16 cellular contexts compared by ENCODE assay signal in the genomic region with DNA sequence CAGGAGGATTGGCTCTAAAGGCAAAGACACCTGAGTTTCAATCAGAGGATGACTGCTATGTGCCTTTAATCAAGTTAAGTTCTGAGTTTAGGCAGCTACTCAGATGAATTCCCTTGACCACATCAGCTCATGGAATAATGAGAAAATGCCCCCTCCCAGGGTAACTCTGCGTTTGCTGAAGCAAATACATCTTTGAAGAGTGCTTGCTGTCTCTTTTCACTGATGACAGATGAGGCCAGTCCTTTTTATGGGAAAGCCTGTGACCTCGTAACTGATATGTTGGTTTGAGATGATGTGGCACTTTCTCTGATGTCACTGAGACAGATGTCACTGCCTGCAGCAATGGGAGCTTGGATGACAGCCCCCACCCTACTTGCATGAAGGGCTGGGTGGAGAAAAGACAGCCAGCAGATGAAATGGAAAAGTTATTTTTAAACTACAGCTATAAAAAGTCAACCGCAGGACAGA. TPM values are rescaled to one million over a fixed set of nuclear protein-coding genes. Genes with fewer than 3 reads are reported as not detected.
DNase-seq lines count a peak whose midpoint lies in the region; TF ChIP-seq lines count a peak whose summit lies in the region.
"Had no signal": no experiment of that assay in that cellular context is flagged by ENCODE, and none has a peak within 500 bp of the region (broad histone marks: within the 10 kb centered on the region; RNA-seq: fewer than 3 reads in every experiment).

No MANE protein-coding gene starts in this region.

- H2AFZ ChIP-seq in MM.1S (ENCODE audit: low read length), result no peak overlapping the region
- H2AFZ ChIP-seq: hepatocyte had no signal

- CTCF ChIA-PET in activated CD4-positive, alpha-beta memory T cell treated with anti-CD3 and anti-CD28 coated beads for 36 hours (lab: Charles Lee), result interaction anchor here (1.3 to 1.5 kb wide), 2 partner anchors 13 to 234 kb away, joined by 4 to 6 read pairs; no protein-coding TSS in a partner anchor
- CTCF ChIA-PET in activated CD4-positive, alpha-beta memory T cell treated with anti-CD3 and anti-CD28 coated beads, Interleukin-2, amount 10 ng/mL, durations not matched to agents 7 days and 5 days (lab: Charles Lee), result interaction anchor here (1.3 kb wide), 1 partner anchor 9 kb away, joined by 4 read pairs; no protein-coding TSS in a partner anchor

- H3K9me2 ChIP-seq in MM.1S (replicated peaks; ENCODE audit: insufficient read depth, low read length), result no peaks in the 10 kb centered on the region

- TF ChIP-seq CTCF in glutamatergic neuron (IDR thresholded peaks at IDR 0.05; ENCODE audit: partially characterized antibody, unreplicated experiment) (no peak), MM.1S (IDR thresholded peaks at IDR 0.05; ENCODE audit: low read length) (no peak)

- peak overlapping the region; percentile 10 for H3K27ac Mint-ChIP-seq in activated CD4-positive, alpha-beta memory T cell treated with anti-CD3 and anti-CD28 coated beads for 36 hours
- no peak overlapping the region for H3K27ac Mint-ChIP-seq in activated CD4-positive, alpha-beta memory T cell treated with anti-CD3 and anti-CD28 coated beads, Interleukin-2, amount 10 ng/mL, durations not matched to agents 7 days and 5 days
- peak overlapping the region; percentile 95 for H3K27ac Mint-ChIP-seq in glutamatergic neuron (ENCODE audit: unreplicated experiment)

- H3K36me3 ChIP-seq in skeletal muscle tissue (ENCODE audit: control insufficient read depth in 3 of 3, insufficient read depth in 3 of 3, low read length in 3 of 3) (peaks cover 6 to 15% (median 11%) of the 10 kb centered on the region in 3 donors), MM.1S (replicated peaks; ENCODE audit: insufficient read depth, low read length) (0 out of 2 replicates have a peak, but pooled peaks cover under 1% of the 10 kb centered on the region)

- DNase-seq in activated CD4-positive, alpha-beta memory T cell treated with anti-CD3 and anti-CD28 coated beads for 36 hours, result peak; percentile 27
- DNase-seq in activated CD4-positive, alpha-beta memory T cell treated with anti-CD3 and anti-CD28 coated beads, Interleukin-2, amount 10 ng/mL, durations not matched to agents 7 days and 5 days, result no peak
- DNase-seq in NCI-H69 (lab: John Stamatoyannopoulos, UW) (peak; percentile 64), glutamatergic neuron (no peak), kidney glomerular epithelial cell (lab: John Stamatoyannopoulos, UW) (no peak), SW480 (ENCODE audit: low spot score) (no peak), MM.1S (no peak)
- DNase-seq: ACHN; activated CD4-positive, CD25-positive, alpha-beta regulatory T cell; amygdala; KG1; NCI-H1436 treated with DMSO at 0.1 percent for 48 hours; stimulated activated CD4-positive, alpha-beta T cell treated with anti-CD3 and anti-CD28 coated beads, Interleukin-15, amount 100 ng/mL, for 24 hours; testis had no signal

- H3K4me1 ChIP-seq in skeletal muscle tissue (ENCODE audit: control insufficient read depth in 3 of 3, insufficient read depth in 3 of 3, low read length in 3 of 3), result peaks cover 18 to 22% (median 21%) of the 10 kb centered on the region in 3 donors
- H3K4me1 ChIP-seq in MM.1S (ENCODE audit: low read length), result no peaks in the 10 kb centered on the region
- H3K4me1 ChIP-seq: testis had no signal

- H3K27me3 Mint-ChIP-seq in activated CD4-positive, alpha-beta memory T cell treated with anti-CD3 and anti-CD28 coated beads for 36 hours, result no peaks in the 10 kb centered on the region
- no peaks in the 10 kb centered on the region for H3K27me3 Mint-ChIP-seq in activated CD4-positive, alpha-beta memory T cell treated with anti-CD3 and anti-CD28 coated beads, Interleukin-2, amount 10 ng/mL, durations not matched to agents 7 days and 5 days
- H3K27me3 Mint-ChIP-seq in glutamatergic neuron (ENCODE audit: unreplicated experiment), result peaks cover 7% of the 10 kb centered on the region

- H3K27ac ChIP-seq in skeletal muscle tissue (ENCODE audit: low read depth, low read length) (peak overlapping the region; percentile 84), MM.1S (ENCODE audit: low read length) (no peak overlapping the region)
- H3K27ac ChIP-seq: testis had no signal

- H3K9me3 Mint-ChIP-seq in activated CD4-positive, alpha-beta memory T cell treated with anti-CD3 and anti-CD28 coated beads for 36 hours, result no peaks in the 10 kb centered on the region
- no peaks in the 10 kb centered on the region for H3K9me3 Mint-ChIP-seq in activated CD4-positive, alpha-beta memory T cell treated with anti-CD3 and anti-CD28 coated beads, Interleukin-2, amount 10 ng/mL, durations not matched to agents 7 days and 5 days
- peaks cover 9% of the 10 kb centered on the region for H3K9me3 Mint-ChIP-seq in glutamatergic neuron (ENCODE audit: unreplicated experiment)

- intact Hi-C loops in activated CD4-positive, alpha-beta memory T cell treated with anti-CD3 and anti-CD28 coated beads for 36 hours (cut with micrococcal nuclease), result loop anchor here (1.0 kb wide), 1 partner anchor 8 kb away; no protein-coding TSS in a partner anchor

- H3K4me3 ChIP-seq in skeletal muscle tissue (ENCODE audit: low read length in 3 of 3) (no peak overlapping the region), MM.1S (ENCODE audit: low read length) (no peak overlapping the region)
- H3K4me3 ChIP-seq: hepatocyte, testis had no signal

- peaks cover 26% of the 10 kb centered on the region for H3K36me3 Mint-ChIP-seq in activated CD4-positive, alpha-beta memory T cell treated with anti-CD3 and anti-CD28 coated beads for 36 hours
- H3K36me3 Mint-ChIP-seq in activated CD4-positive, alpha-beta memory T cell treated with anti-CD3 and anti-CD28 coated beads, Interleukin-2, amount 10 ng/mL, durations not matched to agents 7 days and 5 days (ENCODE audit: low read depth), result peaks cover 40% of the 10 kb centered on the region
- peaks cover 5% of the 10 kb centered on the region for H3K36me3 Mint-ChIP-seq in glutamatergic neuron (ENCODE audit: unreplicated experiment)

- H3K27me3 ChIP-seq in skeletal muscle tissue (ENCODE audit: control insufficient read depth in 3 of 3, insufficient read depth in 3 of 3, low read length in 3 of 3), result no peaks in the 10 kb centered on the region
- no peaks in the 10 kb centered on the region for H3K27me3 ChIP-seq in MM.1S (replicated peaks; ENCODE audit: insufficient read depth, low read length)
- H3K27me3 ChIP-seq: hepatocyte, testis had no signal

- H3K9me3 ChIP-seq in skeletal muscle tissue (ENCODE audit: control insufficient read depth in 3 of 3, low read length in 3 of 3) (peaks cover 0 to 2% (median 0%) of the 10 kb centered on the region in 3 donors), MM.1S (replicated peaks; ENCODE audit: insufficient read depth, low read length) (no peaks in the 10 kb centered on the region)
- H3K9me3 ChIP-seq: testis had no signal

- H3K4me1 Mint-ChIP-seq in activated CD4-positive, alpha-beta memory T cell treated with anti-CD3 and anti-CD28 coated beads for 36 hours (ENCODE audit: low read depth), result peaks cover 16% of the 10 kb centered on the region
- peaks cover 13% of the 10 kb centered on the region for H3K4me1 Mint-ChIP-seq in activated CD4-positive, alpha-beta memory T cell treated with anti-CD3 and anti-CD28 coated beads, Interleukin-2, amount 10 ng/mL, durations not matched to agents 7 days and 5 days
- peaks cover 32% of the 10 kb centered on the region for H3K4me1 Mint-ChIP-seq in glutamatergic neuron (ENCODE audit: low read depth, unreplicated experiment)

- H3K4me2 ChIP-seq in MM.1S (ENCODE audit: low read depth, low read length), result no peak overlapping the region
- H3K4me2 ChIP-seq: hepatocyte had no signal

- no peak overlapping the region for H3K9ac ChIP-seq in skeletal muscle tissue (ENCODE audit: low read depth in 1 of 3, low read length in 3 of 3)
- no peak overlapping the region for H3K9ac ChIP-seq in MM.1S (ENCODE audit: low read length)

- H4K20me1 ChIP-seq in MM.1S (ENCODE audit: insufficient read depth, low read length), result no peaks in the 10 kb centered on the region

- no peaks in the 10 kb centered on the region for H3F3A ChIP-seq in MM.1S (ENCODE audit: insufficient read depth, low read length)

- POLR2A ChIA-PET in activated CD4-positive, alpha-beta memory T cell treated with anti-CD3 and anti-CD28 coated beads for 36 hours (lab: Charles Lee), result interaction anchor here (0.8 kb wide), 1 partner anchor 9 kb away, joined by 3 read pairs; no protein-coding TSS in a partner anchor
- POLR2A ChIA-PET in activated CD4-positive, alpha-beta memory T cell treated with anti-CD3 and anti-CD28 coated beads, Interleukin-2, amount 10 ng/mL, durations not matched to agents 7 days and 5 days (lab: Charles Lee), result no interaction called here

- H3K79me2 ChIP-seq in MM.1S (ENCODE audit: low read length), result 0 out of 2 replicates have a peak, but pooled peaks cover 5% of the 10 kb centered on the region

- H3K4me3 Mint-ChIP-seq in activated CD4-positive, alpha-beta memory T cell treated with anti-CD3 and anti-CD28 coated beads for 36 hours, result no peak overlapping the region
- no peak overlapping the region for H3K4me3 Mint-ChIP-seq in activated CD4-positive, alpha-beta memory T cell treated with anti-CD3 and anti-CD28 coated beads, Interleukin-2, amount 10 ng/mL, durations not matched to agents 7 days and 5 days
- H3K4me3 Mint-ChIP-seq in glutamatergic neuron (ENCODE audit: unreplicated experiment), result peak overlapping the region; percentile 69

RNA-seq across cellular contexts. Expression of a gene that starts 43.7 kb away (rescaled TPM):
- 1 to 10 TPM; 5.4 to 7.0 TPM for total RNA-seq in activated CD4-positive, alpha-beta memory T cell treated with anti-CD3 and anti-CD28 coated beads for 36 hours
- under 1 TPM; 0.53 to 0.91 TPM for total RNA-seq in activated CD4-positive, alpha-beta memory T cell treated with anti-CD3 and anti-CD28 coated beads, Interleukin-2, amount 10 ng/mL, durations not matched to agents 7 days and 5 days
- total RNA-seq in glutamatergic neuron (ENCODE audit: unreplicated experiment) (19.4 TPM), skeletal muscle tissue (1.0 TPM)

Comparison
In these comparisons a context has a peak if more than half of its experiments do, and no peak if none do; other contexts are left out.
1. DNase-seq: peak in activated CD4-positive, alpha-beta memory T cell treated with anti-CD3 and anti-CD28 coated beads for 36 hours (single experiment) and NCI-H69 (single experiment); none in activated CD4-positive, alpha-beta memory T cell treated with anti-CD3 and anti-CD28 coated beads, Interleukin-2, amount 10 ng/mL, durations not matched to agents 7 days and 5 days (single experiment), glutamatergic neuron (single experiment), kidney glomerular epithelial cell (single experiment), SW480 (single experiment) and MM.1S (single experiment).